2 cellular contexts compared by ENCODE assay signal in the genomic region with DNA sequence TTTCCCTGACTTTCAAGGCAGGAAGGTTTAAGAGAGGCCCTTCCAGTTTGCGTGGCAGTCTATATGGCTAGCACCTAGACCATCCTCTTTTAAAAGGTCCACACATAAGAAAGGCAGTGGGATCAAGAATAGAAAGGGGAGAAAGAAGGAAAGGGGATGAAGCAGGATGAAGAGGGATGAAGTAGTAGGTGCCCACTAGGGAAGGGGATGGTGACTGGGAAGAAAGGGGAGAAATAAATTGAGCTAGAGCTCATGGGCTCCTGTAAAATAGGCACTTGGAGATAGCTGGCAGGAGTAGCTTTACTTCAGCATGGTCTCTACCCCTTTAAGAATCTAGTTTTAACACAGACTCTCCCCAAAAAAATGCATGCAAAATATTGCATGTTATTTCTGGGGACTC.
TF ChIP-seq lines count a peak whose summit lies in the region.

No MANE protein-coding gene starts in this region.

TF ChIP-seq in GM23338, 12 proteins besides CTCF, POLR2A, EP300 and RAD21 (continued from another document):
- TF ChIP-seq, protein P1, sequence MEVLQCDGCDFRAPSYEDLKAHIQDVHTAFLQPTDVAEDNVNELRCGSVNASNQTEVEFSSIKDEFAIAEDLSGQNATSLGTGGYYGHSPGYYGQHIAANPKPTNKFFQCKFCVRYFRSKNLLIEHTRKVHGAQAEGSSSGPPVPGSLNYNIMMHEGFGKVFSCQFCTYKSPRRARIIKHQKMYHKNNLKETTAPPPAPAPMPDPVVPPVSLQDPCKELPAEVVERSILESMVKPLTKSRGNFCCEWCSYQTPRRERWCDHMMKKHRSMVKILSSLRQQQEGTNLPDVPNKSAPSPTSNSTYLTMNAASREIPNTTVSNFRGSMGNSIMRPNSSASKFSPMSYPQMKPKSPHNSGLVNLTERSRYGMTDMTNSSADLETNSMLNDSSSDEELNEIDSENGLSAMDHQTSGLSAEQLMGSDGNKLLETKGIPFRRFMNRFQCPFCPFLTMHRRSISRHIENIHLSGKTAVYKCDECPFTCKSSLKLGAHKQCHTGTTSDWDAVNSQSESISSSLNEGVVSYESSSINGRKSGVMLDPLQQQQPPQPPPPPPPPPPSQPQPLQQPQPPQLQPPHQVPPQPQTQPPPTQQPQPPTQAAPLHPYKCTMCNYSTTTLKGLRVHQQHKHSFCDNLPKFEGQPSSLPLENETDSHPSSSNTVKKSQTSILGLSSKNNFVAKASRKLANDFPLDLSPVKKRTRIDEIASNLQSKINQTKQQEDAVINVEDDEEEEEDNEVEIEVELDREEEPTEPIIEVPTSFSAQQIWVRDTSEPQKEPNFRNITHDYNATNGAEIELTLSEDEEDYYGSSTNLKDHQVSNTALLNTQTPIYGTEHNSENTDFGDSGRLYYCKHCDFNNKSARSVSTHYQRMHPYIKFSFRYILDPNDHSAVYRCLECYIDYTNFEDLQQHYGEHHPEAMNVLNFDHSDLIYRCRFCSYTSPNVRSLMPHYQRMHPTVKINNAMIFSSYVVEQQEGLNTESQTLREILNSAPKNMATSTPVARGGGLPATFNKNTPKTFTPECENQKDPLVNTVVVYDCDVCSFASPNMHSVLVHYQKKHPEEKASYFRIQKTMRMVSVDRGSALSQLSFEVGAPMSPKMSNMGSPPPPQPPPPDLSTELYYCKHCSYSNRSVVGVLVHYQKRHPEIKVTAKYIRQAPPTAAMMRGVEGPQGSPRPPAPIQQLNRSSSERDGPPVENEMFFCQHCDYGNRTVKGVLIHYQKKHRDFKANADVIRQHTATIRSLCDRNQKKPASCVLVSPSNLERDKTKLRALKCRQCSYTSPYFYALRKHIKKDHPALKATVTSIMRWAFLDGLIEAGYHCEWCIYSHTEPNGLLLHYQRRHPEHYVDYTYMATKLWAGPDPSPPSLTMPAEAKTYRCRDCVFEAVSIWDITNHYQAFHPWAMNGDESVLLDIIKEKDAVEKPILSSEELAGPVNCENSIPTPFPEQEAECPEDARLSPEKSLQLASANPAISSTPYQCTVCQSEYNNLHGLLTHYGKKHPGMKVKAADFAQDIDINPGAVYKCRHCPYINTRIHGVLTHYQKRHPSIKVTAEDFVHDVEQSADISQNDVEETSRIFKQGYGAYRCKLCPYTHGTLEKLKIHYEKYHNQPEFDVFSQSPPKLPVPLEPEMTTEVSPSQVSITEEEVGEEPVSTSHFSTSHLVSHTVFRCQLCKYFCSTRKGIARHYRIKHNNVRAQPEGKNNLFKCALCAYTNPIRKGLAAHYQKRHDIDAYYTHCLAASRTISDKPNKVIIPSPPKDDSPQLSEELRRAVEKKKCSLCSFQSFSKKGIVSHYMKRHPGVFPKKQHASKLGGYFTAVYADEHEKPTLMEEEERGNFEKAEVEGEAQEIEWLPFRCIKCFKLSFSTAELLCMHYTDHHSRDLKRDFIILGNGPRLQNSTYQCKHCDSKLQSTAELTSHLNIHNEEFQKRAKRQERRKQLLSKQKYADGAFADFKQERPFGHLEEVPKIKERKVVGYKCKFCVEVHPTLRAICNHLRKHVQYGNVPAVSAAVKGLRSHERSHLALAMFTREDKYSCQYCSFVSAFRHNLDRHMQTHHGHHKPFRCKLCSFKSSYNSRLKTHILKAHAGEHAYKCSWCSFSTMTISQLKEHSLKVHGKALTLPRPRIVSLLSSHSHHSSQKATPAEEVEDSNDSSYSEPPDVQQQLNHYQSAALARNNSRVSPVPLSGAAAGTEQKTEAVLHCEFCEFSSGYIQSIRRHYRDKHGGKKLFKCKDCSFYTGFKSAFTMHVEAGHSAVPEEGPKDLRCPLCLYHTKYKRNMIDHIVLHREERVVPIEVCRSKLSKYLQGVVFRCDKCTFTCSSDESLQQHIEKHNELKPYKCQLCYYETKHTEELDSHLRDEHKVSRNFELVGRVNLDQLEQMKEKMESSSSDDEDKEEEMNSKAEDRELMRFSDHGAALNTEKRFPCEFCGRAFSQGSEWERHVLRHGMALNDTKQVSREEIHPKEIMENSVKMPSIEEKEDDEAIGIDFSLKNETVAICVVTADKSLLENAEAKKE (CRISPR knock-in tag; IDR thresholded peaks at IDR 0.05) = no peak
- TF ChIP-seq, protein P2, sequence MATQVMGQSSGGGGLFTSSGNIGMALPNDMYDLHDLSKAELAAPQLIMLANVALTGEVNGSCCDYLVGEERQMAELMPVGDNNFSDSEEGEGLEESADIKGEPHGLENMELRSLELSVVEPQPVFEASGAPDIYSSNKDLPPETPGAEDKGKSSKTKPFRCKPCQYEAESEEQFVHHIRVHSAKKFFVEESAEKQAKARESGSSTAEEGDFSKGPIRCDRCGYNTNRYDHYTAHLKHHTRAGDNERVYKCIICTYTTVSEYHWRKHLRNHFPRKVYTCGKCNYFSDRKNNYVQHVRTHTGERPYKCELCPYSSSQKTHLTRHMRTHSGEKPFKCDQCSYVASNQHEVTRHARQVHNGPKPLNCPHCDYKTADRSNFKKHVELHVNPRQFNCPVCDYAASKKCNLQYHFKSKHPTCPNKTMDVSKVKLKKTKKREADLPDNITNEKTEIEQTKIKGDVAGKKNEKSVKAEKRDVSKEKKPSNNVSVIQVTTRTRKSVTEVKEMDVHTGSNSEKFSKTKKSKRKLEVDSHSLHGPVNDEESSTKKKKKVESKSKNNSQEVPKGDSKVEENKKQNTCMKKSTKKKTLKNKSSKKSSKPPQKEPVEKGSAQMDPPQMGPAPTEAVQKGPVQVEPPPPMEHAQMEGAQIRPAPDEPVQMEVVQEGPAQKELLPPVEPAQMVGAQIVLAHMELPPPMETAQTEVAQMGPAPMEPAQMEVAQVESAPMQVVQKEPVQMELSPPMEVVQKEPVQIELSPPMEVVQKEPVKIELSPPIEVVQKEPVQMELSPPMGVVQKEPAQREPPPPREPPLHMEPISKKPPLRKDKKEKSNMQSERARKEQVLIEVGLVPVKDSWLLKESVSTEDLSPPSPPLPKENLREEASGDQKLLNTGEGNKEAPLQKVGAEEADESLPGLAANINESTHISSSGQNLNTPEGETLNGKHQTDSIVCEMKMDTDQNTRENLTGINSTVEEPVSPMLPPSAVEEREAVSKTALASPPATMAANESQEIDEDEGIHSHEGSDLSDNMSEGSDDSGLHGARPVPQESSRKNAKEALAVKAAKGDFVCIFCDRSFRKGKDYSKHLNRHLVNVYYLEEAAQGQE (IDR thresholded peaks at IDR 0.05; ENCODE audit: unreplicated experiment) = no peak
- no peak for TF ChIP-seq EZH2phosphoT487 (IDR thresholded peaks at IDR 0.05; ENCODE audit: unreplicated experiment)

TF ChIP-seq in HEK293, 187 proteins besides CTCF, POLR2A, EP300 and RAD21 (continued from another document):
- TF ChIP-seq ZNF692 (tag by site-specific recombination; IDR thresholded peaks at IDR 0.05) (peak; percentile 50; the same call in 1 of the 2 replicates), KLF16 (tag by site-specific recombination; IDR thresholded peaks at IDR 0.05) (no peak), TCF7L2 (IDR thresholded peaks at IDR 0.05; ENCODE audit: borderline replicate concordance, low read depth, low read length) (no peak), KLF1 (tag by site-specific recombination; IDR thresholded peaks at IDR 0.05) (no peak), ZNF292 (tag by site-specific recombination; IDR thresholded peaks at IDR 0.05; ENCODE audit: borderline replicate concordance, low read depth) (no peak), ZNF629 (tag by site-specific recombination; IDR thresholded peaks at IDR 0.05) (no peak), ZNF660 (tag by site-specific recombination; IDR thresholded peaks at IDR 0.05) (no peak), KLF8 (tag by site-specific recombination; IDR thresholded peaks at IDR 0.05) (no peak)
- TF ChIP-seq, protein P3, sequence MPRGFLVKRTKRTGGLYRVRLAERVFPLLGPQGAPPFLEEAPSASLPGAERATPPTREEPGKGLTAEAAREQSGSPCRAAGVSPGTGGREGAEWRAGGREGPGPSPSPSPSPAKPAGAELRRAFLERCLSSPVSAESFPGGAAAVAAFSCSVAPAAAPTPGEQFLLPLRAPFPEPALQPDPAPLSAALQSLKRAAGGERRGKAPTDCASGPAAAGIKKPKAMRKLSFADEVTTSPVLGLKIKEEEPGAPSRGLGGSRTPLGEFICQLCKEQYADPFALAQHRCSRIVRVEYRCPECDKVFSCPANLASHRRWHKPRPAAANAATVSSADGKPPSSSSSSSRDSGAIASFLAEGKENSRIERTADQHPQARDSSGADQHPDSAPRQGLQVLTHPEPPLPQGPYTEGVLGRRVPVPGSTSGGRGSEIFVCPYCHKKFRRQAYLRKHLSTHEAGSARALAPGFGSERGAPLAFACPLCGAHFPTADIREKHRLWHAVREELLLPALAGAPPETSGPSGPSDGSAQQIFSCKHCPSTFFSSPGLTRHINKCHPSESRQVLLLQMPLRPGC (tag by site-specific recombination; IDR thresholded peaks at IDR 0.05) = no peak
TF ChIP-seq in HEK293: peak in this region for 2.
